Comparison of ENCODE assay signal across 10 cellular contexts in genomic region chr19:19106061-19106551, GRCh38. TPM values are rescaled to one million over a fixed set of nuclear protein-coding genes. Genes with fewer than 3 reads are reported as not detected.
DNase-seq lines count a peak whose midpoint lies in the region; ATAC-seq and TF ChIP-seq lines count a peak whose summit lies in the region.
"Had no signal": no experiment of that assay in that cellular context is flagged by ENCODE, and none has a peak within 500 bp of the region (broad histone marks: within the 10 kb centered on the region; RNA-seq: fewer than 3 reads in every experiment).

No MANE protein-coding gene starts in this region.

- H2BK5ac ChIP-seq in IMR-90 (ENCODE audit: low read depth, low read length, poor library complexity, severe bottlenecking): no peak overlapping the region

- H3K56ac ChIP-seq in IMR-90 (ENCODE audit: extremely low read depth, insufficient read depth, low read length): 0 out of 2 replicates have a peak overlapping the region, but pooled peaks have one; percentile 38

- H3K27me3 ChIP-seq in IMR-90 (ENCODE audit: control insufficient read depth, insufficient read depth, low read length) (no peaks in the 10 kb centered on the region), ectodermal cell (ENCODE audit: control insufficient read depth, insufficient read depth, low read length, poor library complexity, severe bottlenecking) (peaks cover 12% of the 10 kb centered on the region), kidney epithelial cell (ENCODE audit: control insufficient read depth, insufficient read depth, low read length) (peaks cover 9% of the 10 kb centered on the region), thoracic aorta (replicated peaks; ENCODE audit: insufficient read depth) (no peaks in the 10 kb centered on the region)

- no peak overlapping the region for H4K91ac ChIP-seq in IMR-90 (ENCODE audit: insufficient read depth, low read depth, low read length)

- H3K23ac ChIP-seq in IMR-90 (ENCODE audit: low read depth, low read length): no peak overlapping the region

- POLR2A ChIA-PET in IMR-90 (lab: Charles Lee; ENCODE audit: unreplicated experiment): no interaction called here

- no peaks in the 10 kb centered on the region for H3K79me1 ChIP-seq in IMR-90 (ENCODE audit: low read depth in 1 of 2, low read length in 2 of 2)

- BruUV-seq in IMR-90 (replicated peaks; lab: Mats Ljungman, UMichigan): no TSS peak

- no peak for TF ChIP-seq RAD21 in IMR-90 (IDR thresholded peaks at IDR 0.05; ENCODE audit: low read length)

- H4K8ac ChIP-seq in IMR-90 (ENCODE audit: low read depth in 2 of 2, low read length in 2 of 2): peak overlapping the region; percentile 94 to 99; a peak in 3 of 4 replicates

- TF ChIP-seq POLR2A in IMR-90 (IDR thresholded peaks at IDR 0.05; ENCODE audit: low read depth, low read length): no peak

- H2BK15ac ChIP-seq in IMR-90 (ENCODE audit: low read depth, low read length): no peak overlapping the region; the same call in 2 of the 3 replicates

- H2BK120ac ChIP-seq in IMR-90 (ENCODE audit: low read depth, low read length): peak overlapping the region; percentile 9; the same call in 1 of the 2 replicates

- peak overlapping the region; percentile 4; the same call in 1 of the 2 replicates for H3K14ac ChIP-seq in IMR-90 (replicated peaks; ENCODE audit: low read depth, low read length)

- no peak for DNase-seq in IMR-90
- no peak for DNase-seq in kidney epithelial cell (ENCODE audit: low read depth)
- no peak for DNase-seq in thoracic aorta (ENCODE audit: low spot score)
- DNase-seq in anterior cingulate cortex (lab: John Stamatoyannopoulos, UW): no peak
- no peak for DNase-seq in CD1c-positive myeloid dendritic cell (ENCODE audit: extremely low spot score)
- DNase-seq in NCI-H446 (lab: John Stamatoyannopoulos, UW): no peak
- DNase-seq in NCI-H2171 treated with DMSO at 0.1 percent for 48 hours (lab: John Stamatoyannopoulos, UW): no peak
- DNase-seq: activated CD4-positive, alpha-beta T cell treated with anti-CD3 and anti-CD28 coated beads, Interleukin-2, amount 10 ng/mL, durations not matched to agents 24 days and 14 days had no signal

- H2AFZ ChIP-seq in IMR-90 (replicated peaks; ENCODE audit: low read length, poor library complexity): peak overlapping the region; percentile 97

- H3K4me2 ChIP-seq in IMR-90 (ENCODE audit: low read depth, low read length): peak overlapping the region; percentile 77; the same call in 1 of the 2 replicates
- H3K4me2 ChIP-seq: KMS-11 had no signal

- peak overlapping the region; percentile 61; the same call in 1 of the 2 replicates for H3K9ac ChIP-seq in IMR-90 (ENCODE audit: low read depth, low read length)
- H3K9ac ChIP-seq: KMS-11 had no signal

- H3K4me3 ChIP-seq in IMR-90 (ENCODE audit: insufficient read depth, low read depth, low read length) (no peak overlapping the region), ectodermal cell (ENCODE audit: insufficient read depth, low read depth, low read length) (peak overlapping the region; percentile 44), kidney epithelial cell (ENCODE audit: low read depth, low read length) (peak overlapping the region; percentile 50), thoracic aorta (peak overlapping the region; percentile 25)

- peaks cover 16% of the 10 kb centered on the region for H3K4me1 ChIP-seq in IMR-90 (ENCODE audit: control insufficient read depth, insufficient read depth, low read length)
- peaks cover 11% of the 10 kb centered on the region for H3K4me1 ChIP-seq in ectodermal cell (ENCODE audit: control insufficient read depth, insufficient read depth, low read length)
- H3K4me1 ChIP-seq in thoracic aorta (ENCODE audit: control insufficient read depth in 1 of 2, low read depth in 2 of 2): peaks cover 0 to 19% of the 10 kb centered on the region in 2 donors

- H2BK20ac ChIP-seq in IMR-90 (ENCODE audit: low read depth, low read length): no peak overlapping the region

- H3K27ac ChIP-seq in IMR-90 (ENCODE audit: insufficient read depth, low read length): peak overlapping the region; percentile 40; the same call in 1 of the 2 replicates
- peak overlapping the region; percentile 75 for H3K27ac ChIP-seq in ectodermal cell (ENCODE audit: insufficient read depth, low read depth, low read length, poor library complexity, severe bottlenecking)
- H3K27ac ChIP-seq in thoracic aorta: no peak overlapping the region
- H3K27ac ChIP-seq: KMS-11 had no signal

- H3K18ac ChIP-seq in IMR-90 (ENCODE audit: low read depth, low read length): peak overlapping the region; percentile 50; the same call in 1 of the 2 replicates

- intact Hi-C loops in IMR-90 (cut with micrococcal nuclease): no loop called here

- H3K9me3 ChIP-seq in IMR-90 (ENCODE audit: control insufficient read depth, insufficient read depth, low read length) (no peaks in the 10 kb centered on the region), ectodermal cell (ENCODE audit: control insufficient read depth, low read length) (no peaks in the 10 kb centered on the region), thoracic aorta (no peaks in the 10 kb centered on the region)

- H3K36me3 ChIP-seq in IMR-90 (ENCODE audit: control insufficient read depth, insufficient read depth, low read length) (no peaks in the 10 kb centered on the region), ectodermal cell (ENCODE audit: control insufficient read depth, insufficient read depth, low read length) (no peaks in the 10 kb centered on the region), kidney epithelial cell (ENCODE audit: control insufficient read depth, insufficient read depth, low read length) (no peaks in the 10 kb centered on the region), thoracic aorta (no peaks in the 10 kb centered on the region)

- in situ Hi-C loops in IMR-90 (cut with MboI; ENCODE audit: low sequenced_read_pairs): no loop called here

- CTCF ChIA-PET in IMR-90 (lab: Yijun Ruan, JAX): no interaction called here

- peak overlapping the region; percentile 6 for H3K4ac ChIP-seq in IMR-90 (ENCODE audit: low read depth, low read length)

- no peak for ATAC-seq in IMR-90 (ENCODE audit: low read depth)
- no peak for ATAC-seq in thoracic aorta (ENCODE audit: insufficient number of reproducible peaks, low FRiP score, low read depth)

- H3K9me1 ChIP-seq in IMR-90 (ENCODE audit: insufficient read depth, low read length): peaks cover 8% of the 10 kb centered on the region

- peak overlapping the region; percentile 0; the same call in 1 of the 2 replicates for H2AK5ac ChIP-seq in IMR-90 (ENCODE audit: low read depth, low read length)

- peak overlapping the region; percentile 77; the same call in 1 of the 2 replicates for H4K5ac ChIP-seq in IMR-90 (ENCODE audit: low read depth, low read length)

- WGBS in IMR-90 (ENCODE audit: extremely low coverage in 2 of 2, insufficient read length in 1 of 2), 2 experiments: 35% methylated on average over 16 of the region's 25 CpGs; no CpG with 5 or more reads in 1 of the 2 experiments
- 18 to 19% methylated on average over 25 of the region's 25 CpGs for WGBS in ectodermal cell, 2 experiments

- dilution Hi-C loops in IMR-90 (cut with HindIII; ENCODE audit: low sequenced_read_pairs, unreplicated experiment): no loop called here

- TF ChIP-seq CTCF in IMR-90 (conservative IDR thresholded peaks at IDR 0.05; ENCODE audit: low read depth, low read length) (no peak), kidney epithelial cell (IDR thresholded peaks at IDR 0.05; ENCODE audit: insufficient read depth, low read length, poor library complexity, severe bottlenecking) (no peak), thoracic aorta (IDR thresholded peaks at IDR 0.05) (no peak)

- peak overlapping the region; percentile 83 for H2AK9ac ChIP-seq in IMR-90 (replicated peaks; ENCODE audit: low read depth, low read length, poor library complexity)

- no peaks in the 10 kb centered on the region for H4K20me1 ChIP-seq in IMR-90 (ENCODE audit: insufficient read depth, low read length)

TF ChIP-seq in IMR-90, 13 proteins besides CTCF, POLR2A, EP300 and RAD21 (continues in another document):
- TF ChIP-seq MAFK (IDR thresholded peaks at IDR 0.05; ENCODE audit: low read depth, low read length) (no peak), MAZ (IDR thresholded peaks at IDR 0.05; ENCODE audit: borderline replicate concordance, low read depth, low read length) (no peak), BHLHE40 (IDR thresholded peaks at IDR 0.05; ENCODE audit: low read depth, low read length) (no peak), RFX5 (IDR thresholded peaks at IDR 0.05; ENCODE audit: low read depth, low read length) (no peak), FOS (IDR thresholded peaks at IDR 0.05; ENCODE audit: low read depth, low read length) (no peak), RCOR1 (IDR thresholded peaks at IDR 0.05; ENCODE audit: insufficient replicate concordance, low read length) (no peak), NFE2L2 (IDR thresholded peaks at IDR 0.05; ENCODE audit: low read depth, low read length) (no peak), ELK1 (IDR thresholded peaks at IDR 0.05; ENCODE audit: borderline replicate concordance, low read depth, low read length) (no peak), CEBPB (IDR thresholded peaks at IDR 0.05; ENCODE audit: low read depth, low read length) (no peak)

RNA-seq across cellular contexts. Expression of gene TMEM161A, which starts 32.2 kb away (rescaled TPM):
- total RNA-seq in IMR-90 (2012; rRNA removed) (11.1 TPM in 2 replicates), kidney epithelial cell (24.5 and 42.6 TPM in 2 replicates), thoracic aorta (10 to 100 TPM; 13.8 to 14.4 TPM)
- polyA plus RNA-seq in IMR-90 (2012; rRNA removed): 34.8 and 45.9 TPM in 2 replicates
- 28.8 and 49.7 TPM in 2 replicates for polyA plus RNA-seq in IMR-90 (2012; cell fraction: cytosol; rRNA removed)
- polyA plus RNA-seq in IMR-90 (2012; cell fraction: nucleus; rRNA removed; ENCODE audit: low replicate concordance): 80.2 and 243 TPM in 2 replicates
- 40.3 TPM for polyA plus RNA-seq in ectodermal cell (2013, experiment 1 of 4)
- 42.7 TPM for polyA plus RNA-seq in ectodermal cell (2013, experiment 2 of 4)
- polyA plus RNA-seq in ectodermal cell (2013, experiment 3 of 4): 31.2 TPM
- 40.0 TPM for polyA plus RNA-seq in ectodermal cell (2013, experiment 4 of 4)

RNA-seq across cellular contexts. Expression of gene SLC25A42, which starts 42.3 kb away (rescaled TPM):
- total RNA-seq in IMR-90 (2012; rRNA removed) (1.9 and 2.0 TPM in 2 replicates), kidney epithelial cell (2.8 and 3.0 TPM in 2 replicates), thoracic aorta (10 to 100 TPM in 1 of 2 donors, 1 to 10 TPM in 1; 8.3 to 14.4 TPM)
- 8.6 and 9.9 TPM in 2 replicates for polyA plus RNA-seq in IMR-90 (2012; rRNA removed)
- polyA plus RNA-seq in IMR-90 (2012; cell fraction: cytosol; rRNA removed): 5.5 and 11.2 TPM in 2 replicates
- 20.2 and 34.5 TPM in 2 replicates for polyA plus RNA-seq in IMR-90 (2012; cell fraction: nucleus; rRNA removed; ENCODE audit: low replicate concordance)
- 7.7 TPM for polyA plus RNA-seq in ectodermal cell (2013, experiment 1 of 4)
- 6.4 TPM for polyA plus RNA-seq in ectodermal cell (2013, experiment 2 of 4)
- 6.6 TPM for polyA plus RNA-seq in ectodermal cell (2013, experiment 3 of 4)
- 7.3 TPM for polyA plus RNA-seq in ectodermal cell (2013, experiment 4 of 4)

Comparison
In these comparisons a context has a peak if more than half of its experiments do, and no peak if none do; other contexts are left out.
1. H3K27ac ChIP-seq: peak in IMR-90 (single experiment) and ectodermal cell (single experiment); none in thoracic aorta (0 of 2).